In the genomic region with DNA sequence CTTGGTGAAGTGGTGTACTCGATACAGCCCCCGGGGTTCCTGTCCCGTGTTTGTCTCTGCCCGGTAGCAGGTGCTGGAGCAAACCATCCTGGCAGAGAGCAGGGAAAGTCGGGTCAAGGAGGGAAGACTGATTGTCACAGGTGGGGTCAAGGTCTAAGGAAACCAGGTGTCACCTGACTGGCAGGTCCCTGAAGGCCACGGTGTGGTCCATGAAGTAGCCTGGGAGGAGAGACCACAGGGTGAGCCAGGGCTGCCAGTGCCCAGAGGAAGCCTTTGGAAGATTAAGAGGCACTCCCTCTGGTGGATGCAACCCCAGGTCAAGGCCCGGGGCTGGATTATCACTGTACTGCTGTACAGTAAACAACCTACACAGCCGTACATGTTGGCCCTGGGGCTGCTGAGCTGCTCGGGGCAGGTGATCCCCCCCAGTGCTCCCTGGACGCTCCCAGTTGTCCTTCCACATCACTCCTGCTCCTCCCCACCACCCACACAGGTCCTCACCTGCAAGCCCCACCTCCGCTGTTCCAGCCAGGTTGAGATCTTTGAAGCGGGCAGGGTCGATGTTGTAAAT, we compare ENCODE assay signal across 1 cellular context.
TF ChIP-seq lines count a peak whose summit lies in the region.

No MANE protein-coding gene starts in this region.

TF ChIP-seq in IMR-90, 13 proteins besides CTCF, POLR2A, EP300 and RAD21:
- no peak for TF ChIP-seq FOS (IDR thresholded peaks at IDR 0.05; ENCODE audit: low read depth, low read length)
- TF ChIP-seq RFX5 (IDR thresholded peaks at IDR 0.05; ENCODE audit: low read depth, low read length), result no peak
- no peak for TF ChIP-seq SMC3 (IDR thresholded peaks at IDR 0.05; ENCODE audit: low read depth, low read length)
- TF ChIP-seq, protein P1, sequence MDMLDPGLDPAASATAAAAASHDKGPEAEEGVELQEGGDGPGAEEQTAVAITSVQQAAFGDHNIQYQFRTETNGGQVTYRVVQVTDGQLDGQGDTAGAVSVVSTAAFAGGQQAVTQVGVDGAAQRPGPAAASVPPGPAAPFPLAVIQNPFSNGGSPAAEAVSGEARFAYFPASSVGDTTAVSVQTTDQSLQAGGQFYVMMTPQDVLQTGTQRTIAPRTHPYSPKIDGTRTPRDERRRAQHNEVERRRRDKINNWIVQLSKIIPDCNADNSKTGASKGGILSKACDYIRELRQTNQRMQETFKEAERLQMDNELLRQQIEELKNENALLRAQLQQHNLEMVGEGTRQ (IDR thresholded peaks at IDR 0.05; ENCODE audit: low read depth, low read length), result no peak
- TF ChIP-seq RCOR1 (IDR thresholded peaks at IDR 0.05; ENCODE audit: insufficient replicate concordance, low read length), result no peak
- TF ChIP-seq MXI1 (IDR thresholded peaks at IDR 0.05; ENCODE audit: borderline replicate concordance, low read depth, low read length), result no peak
- TF ChIP-seq, protein P2, sequence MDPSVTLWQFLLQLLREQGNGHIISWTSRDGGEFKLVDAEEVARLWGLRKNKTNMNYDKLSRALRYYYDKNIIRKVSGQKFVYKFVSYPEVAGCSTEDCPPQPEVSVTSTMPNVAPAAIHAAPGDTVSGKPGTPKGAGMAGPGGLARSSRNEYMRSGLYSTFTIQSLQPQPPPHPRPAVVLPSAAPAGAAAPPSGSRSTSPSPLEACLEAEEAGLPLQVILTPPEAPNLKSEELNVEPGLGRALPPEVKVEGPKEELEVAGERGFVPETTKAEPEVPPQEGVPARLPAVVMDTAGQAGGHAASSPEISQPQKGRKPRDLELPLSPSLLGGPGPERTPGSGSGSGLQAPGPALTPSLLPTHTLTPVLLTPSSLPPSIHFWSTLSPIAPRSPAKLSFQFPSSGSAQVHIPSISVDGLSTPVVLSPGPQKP (IDR thresholded peaks at IDR 0.05; ENCODE audit: borderline replicate concordance, low read depth, low read length), result no peak
- no peak for TF ChIP-seq MAFK (IDR thresholded peaks at IDR 0.05; ENCODE audit: low read depth, low read length)
- TF ChIP-seq MAZ (IDR thresholded peaks at IDR 0.05; ENCODE audit: borderline replicate concordance, low read depth, low read length), result no peak
- TF ChIP-seq NFE2L2 (IDR thresholded peaks at IDR 0.05; ENCODE audit: low read depth, low read length), result no peak
